31 cellular contexts compared by ENCODE assay signal in genomic region chr10:70836319-70836718, GRCh38. TPM values are rescaled to one million over a fixed set of nuclear protein-coding genes. Genes with fewer than 3 reads are reported as not detected.
DNase-seq lines count a peak whose midpoint lies in the region; ATAC-seq and TF ChIP-seq lines count a peak whose summit lies in the region.
"Had no signal": no experiment of that assay in that cellular context is flagged by ENCODE, and none has a peak within 500 bp of the region (broad histone marks: within the 10 kb centered on the region; RNA-seq: fewer than 3 reads in every experiment).

No MANE protein-coding gene starts in this region.

- H3K27ac ChIP-seq in hepatocyte = peak overlapping the region; percentile 33
- H3K27ac ChIP-seq: epithelial cell of prostate, HL-60, parathyroid adenoma, RWPE1, suprapubic skin had no signal

- 74% methylated on average over 2 of the region's 2 CpGs for WGBS in hepatocyte (ENCODE audit: low lambda C conversion rate, missing lambda C conversion rate)

- H3K4me3 ChIP-seq in hepatocyte (no peak overlapping the region), foreskin fibroblast (ENCODE audit: low read depth in 1 of 2, low read length in 2 of 2) (no peak overlapping the region)
- H3K4me3 ChIP-seq: body of pancreas, lung, mucosa of descending colon, suprapubic skin had no signal

- H3K4me2 ChIP-seq in hepatocyte = peak overlapping the region; percentile 17

- no peaks in the 10 kb centered on the region for H3K27me3 Mint-ChIP-seq in activated naive CD8-positive, alpha-beta T cell
- no peaks in the 10 kb centered on the region for H3K27me3 Mint-ChIP-seq in activated naive CD8-positive, alpha-beta T cell treated with anti-CD3 and anti-CD28 coated beads for 36 hours
- H3K27me3 Mint-ChIP-seq in activated T-helper 1 cell treated with anti-CD3 and anti-CD28 coated beads, Interleukin-12 subunit alpha, Interleukin-12 subunit beta, Interleukin-2, Interleukin-4 antibody, amounts not matched to agents 30 ng/mL and 10 ng/mL and 1 ng/mL, durations not matched to agents 14 hours and 24 hours and 36 hours (ENCODE audit: insufficient read depth) = no peaks in the 10 kb centered on the region
- no peaks in the 10 kb centered on the region for H3K27me3 Mint-ChIP-seq in stimulated activated naive B cell treated with anti-CD40 and anti-IgM and Interleukin-4, amounts not matched to agents 10 μg/mL and 1 μg/mL and 100 μg/mL, for 72 hours

- H3K27me3 ChIP-seq in hepatocyte = no peaks in the 10 kb centered on the region
- H3K27me3 ChIP-seq: body of pancreas, suprapubic skin had no signal

- no peak for ATAC-seq in stimulated activated naive B cell treated with anti-CD40 and anti-IgM and Interleukin-4, amounts not matched to agents 10 μg/mL and 1 μg/mL and 100 μg/mL, for 72 hours (replicated peaks)
- ATAC-seq in HG03520 (IDR thresholded peaks at IDR 0.05; ENCODE audit: unreplicated experiment) = no peak
- ATAC-seq: activated CD4-positive, CD25-positive, alpha-beta regulatory T cell treated with anti-CD3 and anti-CD28 coated beads, Interleukin-2, amount 50 U/mL, for 24 hours; mucosa of descending colon had no signal

- peaks cover 80% of the 10 kb centered on the region for H3K79me2 ChIP-seq in hepatocyte

- H2AFZ ChIP-seq in hepatocyte = no peak overlapping the region
- H2AFZ ChIP-seq: parathyroid adenoma had no signal

- peaks cover 36% of the 10 kb centered on the region for H3K36me3 Mint-ChIP-seq in activated naive CD8-positive, alpha-beta T cell
- peaks cover 32% of the 10 kb centered on the region for H3K36me3 Mint-ChIP-seq in activated naive CD8-positive, alpha-beta T cell treated with anti-CD3 and anti-CD28 coated beads for 36 hours
- H3K36me3 Mint-ChIP-seq in activated T-helper 1 cell treated with anti-CD3 and anti-CD28 coated beads, Interleukin-12 subunit alpha, Interleukin-12 subunit beta, Interleukin-2, Interleukin-4 antibody, amounts not matched to agents 30 ng/mL and 10 ng/mL and 1 ng/mL, durations not matched to agents 14 hours and 24 hours and 36 hours (ENCODE audit: low read depth) = peaks cover 26% of the 10 kb centered on the region
- H3K36me3 Mint-ChIP-seq in stimulated activated naive B cell treated with anti-CD40 and anti-IgM and Interleukin-4, amounts not matched to agents 10 μg/mL and 1 μg/mL and 100 μg/mL, for 72 hours = peaks cover 32 to 38% of the 10 kb centered on the region in 2 donors

- peaks cover 61% of the 10 kb centered on the region for H3K4me1 Mint-ChIP-seq in activated naive CD8-positive, alpha-beta T cell (ENCODE audit: low read depth)
- H3K4me1 Mint-ChIP-seq in activated naive CD8-positive, alpha-beta T cell treated with anti-CD3 and anti-CD28 coated beads for 36 hours = peaks cover 45% of the 10 kb centered on the region
- H3K4me1 Mint-ChIP-seq in activated T-helper 1 cell treated with anti-CD3 and anti-CD28 coated beads, Interleukin-12 subunit alpha, Interleukin-12 subunit beta, Interleukin-2, Interleukin-4 antibody, amounts not matched to agents 30 ng/mL and 10 ng/mL and 1 ng/mL, durations not matched to agents 14 hours and 24 hours and 36 hours (ENCODE audit: low read depth) = peaks cover 42% of the 10 kb centered on the region
- H3K4me1 Mint-ChIP-seq in stimulated activated naive B cell treated with anti-CD40 and anti-IgM and Interleukin-4, amounts not matched to agents 10 μg/mL and 1 μg/mL and 100 μg/mL, for 72 hours = peaks cover 38 to 67% of the 10 kb centered on the region in 2 donors

- H3K9me2 ChIP-seq in hepatocyte (replicated peaks; ENCODE audit: insufficient read depth) = no peaks in the 10 kb centered on the region

- peak overlapping the region; percentile 10 for H3K27ac Mint-ChIP-seq in activated naive CD8-positive, alpha-beta T cell
- no peak overlapping the region for H3K27ac Mint-ChIP-seq in activated naive CD8-positive, alpha-beta T cell treated with anti-CD3 and anti-CD28 coated beads for 36 hours
- H3K27ac Mint-ChIP-seq in activated T-helper 1 cell treated with anti-CD3 and anti-CD28 coated beads, Interleukin-12 subunit alpha, Interleukin-12 subunit beta, Interleukin-2, Interleukin-4 antibody, amounts not matched to agents 30 ng/mL and 10 ng/mL and 1 ng/mL, durations not matched to agents 14 hours and 24 hours and 36 hours = peak overlapping the region; percentile 71
- H3K27ac Mint-ChIP-seq in stimulated activated naive B cell treated with anti-CD40 and anti-IgM and Interleukin-4, amounts not matched to agents 10 μg/mL and 1 μg/mL and 100 μg/mL, for 72 hours = peak overlapping the region; percentile 72
- H3K27ac Mint-ChIP-seq: nephron progenitor cell had no signal

- H4K20me1 ChIP-seq in hepatocyte (ENCODE audit: insufficient read depth, poor library complexity, severe bottlenecking) = peaks cover 3% of the 10 kb centered on the region

- no peak for TF ChIP-seq CTCF in hepatocyte (IDR thresholded peaks at IDR 0.05; ENCODE audit: poor library complexity)
- no peak for TF ChIP-seq CTCF in foreskin fibroblast (IDR thresholded peaks at IDR 0.05; ENCODE audit: low read depth, low read length)

- peaks cover 27% of the 10 kb centered on the region for H3K4me1 ChIP-seq in hepatocyte (ENCODE audit: insufficient read depth)
- H3K4me1 ChIP-seq: parathyroid adenoma, suprapubic skin had no signal

- peaks cover 6% of the 10 kb centered on the region for H3K9me3 Mint-ChIP-seq in activated naive CD8-positive, alpha-beta T cell (ENCODE audit: low read depth)
- H3K9me3 Mint-ChIP-seq in activated naive CD8-positive, alpha-beta T cell treated with anti-CD3 and anti-CD28 coated beads for 36 hours = peaks cover 2% of the 10 kb centered on the region
- H3K9me3 Mint-ChIP-seq in activated T-helper 1 cell treated with anti-CD3 and anti-CD28 coated beads, Interleukin-12 subunit alpha, Interleukin-12 subunit beta, Interleukin-2, Interleukin-4 antibody, amounts not matched to agents 30 ng/mL and 10 ng/mL and 1 ng/mL, durations not matched to agents 14 hours and 24 hours and 36 hours = no peaks in the 10 kb centered on the region
- no peaks in the 10 kb centered on the region for H3K9me3 Mint-ChIP-seq in stimulated activated naive B cell treated with anti-CD40 and anti-IgM and Interleukin-4, amounts not matched to agents 10 μg/mL and 1 μg/mL and 100 μg/mL, for 72 hours

- no peaks in the 10 kb centered on the region for H3K9me3 ChIP-seq in hepatocyte (ENCODE audit: low read depth)
- H3K9me3 ChIP-seq: body of pancreas, mucosa of descending colon, suprapubic skin had no signal

- H3K36me3 ChIP-seq in hepatocyte (replicated peaks; ENCODE audit: insufficient read depth, low read depth) = no peaks in the 10 kb centered on the region

- no peak overlapping the region for H3K4me3 Mint-ChIP-seq in activated naive CD8-positive, alpha-beta T cell
- no peak overlapping the region for H3K4me3 Mint-ChIP-seq in activated naive CD8-positive, alpha-beta T cell treated with anti-CD3 and anti-CD28 coated beads for 36 hours
- no peak overlapping the region for H3K4me3 Mint-ChIP-seq in activated T-helper 1 cell treated with anti-CD3 and anti-CD28 coated beads, Interleukin-12 subunit alpha, Interleukin-12 subunit beta, Interleukin-2, Interleukin-4 antibody, amounts not matched to agents 30 ng/mL and 10 ng/mL and 1 ng/mL, durations not matched to agents 14 hours and 24 hours and 36 hours
- peak overlapping the region in 1 of 2 donors; percentile 15 for H3K4me3 Mint-ChIP-seq in stimulated activated naive B cell treated with anti-CD40 and anti-IgM and Interleukin-4, amounts not matched to agents 10 μg/mL and 1 μg/mL and 100 μg/mL, for 72 hours
- H3K4me3 Mint-ChIP-seq: nephron progenitor cell had no signal

- no peak for DNase-seq in activated naive CD8-positive, alpha-beta T cell treated with anti-CD3 and anti-CD28 coated beads for 36 hours
- no peak for DNase-seq in activated T-helper 1 cell treated with anti-CD3 and anti-CD28 coated beads, Interleukin-12 subunit alpha, Interleukin-12 subunit beta, Interleukin-2, Interleukin-4 antibody, amounts not matched to agents 30 ng/mL and 10 ng/mL and 1 ng/mL, durations not matched to agents 14 hours and 24 hours and 36 hours (ENCODE audit: low spot score)
- DNase-seq in hepatocyte (ENCODE audit: low spot score) (no peak), foreskin fibroblast (no peak), AG08396 (ENCODE audit: low spot score) (no peak)
- no peak for DNase-seq in stimulated activated naive B cell treated with anti-CD40 and anti-IgM and Interleukin-4, amounts not matched to agents 10 μg/mL and 1 μg/mL and 100 μg/mL, for 72 hours
- DNase-seq: C1 segment of cervical spinal cord; DMS79 treated with DMSO at 0.1 percent for 48 hours; effector CD4-positive, alpha-beta T cell; Kasumi-1; mucosa of descending colon; NCI-H1436; NCI-H2081 treated with DMSO at 0.1 percent for 48 hours; NCI-H345; NCI-H748 treated with DMSO at 0.1 percent for 48 hours; nephron progenitor cell; right cardiac atrium; stimulated activated CD4-positive, alpha-beta T cell treated with anti-CD3 and anti-CD28 coated beads, Interleukin-4, amount 100 ng/mL, for 1 hour had no signal

- intact Hi-C loops in activated T-helper 1 cell treated with anti-CD3 and anti-CD28 coated beads, Interleukin-12 subunit alpha, Interleukin-12 subunit beta, Interleukin-2, Interleukin-4 antibody, amounts not matched to agents 30 ng/mL and 10 ng/mL and 1 ng/mL, durations not matched to agents 14 hours and 24 hours and 36 hours (cut with micrococcal nuclease) = no loop called here

RNA-seq across cellular contexts. Expression of gene SGPL1, which starts 20.6 kb away (rescaled TPM):
- 10 to 100 TPM; 17.3 to 19.5 TPM for total RNA-seq in activated naive CD8-positive, alpha-beta T cell treated with anti-CD3 and anti-CD28 coated beads for 36 hours
- 72.9 and 79.0 TPM in 2 replicates for total RNA-seq in activated T-helper 1 cell treated with anti-CD3 and anti-CD28 coated beads, Interleukin-12 subunit alpha, Interleukin-12 subunit beta, Interleukin-2, Interleukin-4 antibody, amounts not matched to agents 30 ng/mL and 10 ng/mL and 1 ng/mL, durations not matched to agents 14 hours and 24 hours and 36 hours
- total RNA-seq in hepatocyte = 36.8 and 43.5 TPM in 2 replicates
- polyA plus RNA-seq in hepatocyte = 19.7 and 20.2 TPM in 2 replicates

RNA-seq across cellular contexts. Expression of gene TBATA, which starts 51.1 kb away (rescaled TPM):
- not detected for total RNA-seq in activated naive CD8-positive, alpha-beta T cell treated with anti-CD3 and anti-CD28 coated beads for 36 hours
- not detected in 2 replicates for total RNA-seq in activated T-helper 1 cell treated with anti-CD3 and anti-CD28 coated beads, Interleukin-12 subunit alpha, Interleukin-12 subunit beta, Interleukin-2, Interleukin-4 antibody, amounts not matched to agents 30 ng/mL and 10 ng/mL and 1 ng/mL, durations not matched to agents 14 hours and 24 hours and 36 hours
- total RNA-seq in hepatocyte = not detected in 2 replicates
- not detected in 2 replicates for polyA plus RNA-seq in hepatocyte
- total RNA-seq: body of pancreas; lung; mucosa of descending colon; right cardiac atrium; SK-MEL-5; T-helper 1 cell treated with Interleukin-12 subunit alpha and Interleukin-12 subunit beta and Interleukin-4 antibody, amounts not matched to agents 30 ng/mL and 1 ng/mL, for 36 hours had no signal
- polyA plus RNA-seq: keratinocyte, lung had no signal

RNA-seq across cellular contexts. Expression of gene PCBD1, which starts 52.0 kb away (rescaled TPM):
- 10 to 100 TPM; 36.1 to 37.3 TPM for total RNA-seq in activated naive CD8-positive, alpha-beta T cell treated with anti-CD3 and anti-CD28 coated beads for 36 hours
- total RNA-seq in activated T-helper 1 cell treated with anti-CD3 and anti-CD28 coated beads, Interleukin-12 subunit alpha, Interleukin-12 subunit beta, Interleukin-2, Interleukin-4 antibody, amounts not matched to agents 30 ng/mL and 10 ng/mL and 1 ng/mL, durations not matched to agents 14 hours and 24 hours and 36 hours = 49.3 and 49.5 TPM in 2 replicates
- 81.5 and 93.5 TPM in 2 replicates for total RNA-seq in hepatocyte
- polyA plus RNA-seq in hepatocyte = 107 and 122 TPM in 2 replicates
